Comparison of ENCODE assay signal across 9 cellular contexts in the genomic region with DNA sequence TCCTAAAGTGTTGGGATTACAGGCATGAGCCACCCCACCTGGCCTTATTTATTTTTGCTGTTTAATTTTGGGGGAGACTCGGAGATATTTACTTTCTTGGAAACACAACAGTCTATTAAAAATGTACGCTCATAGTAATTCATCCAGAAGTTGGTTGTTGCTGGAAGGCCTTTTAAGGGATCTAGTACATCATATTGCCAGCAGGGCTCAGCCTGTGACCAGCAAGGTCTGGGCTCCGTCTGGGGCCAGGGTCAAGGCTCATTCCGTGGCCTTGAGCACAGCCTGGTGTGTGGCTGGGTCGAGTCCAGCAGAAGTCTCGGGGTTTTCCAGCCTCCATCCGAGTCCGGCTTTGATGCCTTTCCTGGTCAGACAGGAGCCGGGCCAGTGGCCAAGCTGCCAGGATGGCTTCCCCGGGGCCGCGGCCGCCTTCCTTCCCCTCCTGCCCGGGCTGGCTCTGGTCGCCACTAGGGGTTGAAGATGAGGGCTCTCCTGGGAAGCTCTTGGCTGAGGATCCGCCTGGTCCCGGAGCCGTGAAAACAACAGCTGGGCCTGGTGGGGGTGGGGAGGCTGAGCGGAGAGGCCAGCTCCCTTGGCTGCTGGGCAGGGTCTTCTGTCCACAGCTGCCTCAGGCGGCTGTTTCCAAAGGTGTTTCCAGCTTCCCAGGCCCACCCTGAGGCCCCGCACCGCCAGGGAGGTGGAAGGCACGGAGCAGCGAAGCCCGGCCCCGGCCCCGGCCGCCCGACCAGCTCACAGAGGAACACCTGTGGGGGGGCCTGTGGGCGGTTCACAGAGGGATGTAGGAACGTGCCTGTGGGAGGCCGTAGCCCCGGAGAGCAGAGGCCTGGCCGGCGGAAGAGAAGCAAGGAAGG. TPM values are rescaled to one million over a fixed set of nuclear protein-coding genes. Genes with fewer than 3 reads are reported as not detected.
A peak's percentile ranks its signal among the peaks of the same experiment; 100 is the strongest.
DNase-seq lines count a peak whose midpoint lies in the region; ATAC-seq and TF ChIP-seq lines count a peak whose summit lies in the region.
"Had no signal": no experiment of that assay in that cellular context is flagged by ENCODE, and none has a peak within 500 bp of the region (broad histone marks: within the 10 kb centered on the region; RNA-seq: fewer than 3 reads in every experiment).

No MANE protein-coding gene starts in this region.

- TF ChIP-seq CTCF in fibroblast of lung (conservative IDR thresholded peaks at IDR 0.05 in 1 of 2, IDR thresholded peaks at IDR 0.05 in 1 of 2; ENCODE audit: low read depth in 1 of 2, low read length in 2 of 2) (peak in 1 of 2 donors; percentile 17), nephron progenitor cell (IDR thresholded peaks at IDR 0.05) (no peak)

- H4K20me1 ChIP-seq in fibroblast of lung (ENCODE audit: control insufficient read depth, extremely low read depth, insufficient read depth, low read length): no peaks in the 10 kb centered on the region

- H3K4me2 ChIP-seq in fibroblast of lung (ENCODE audit: extremely low read depth, insufficient read depth, low read length): peak overlapping the region; percentile 51

- H3K4me1 ChIP-seq in fibroblast of lung (ENCODE audit: control insufficient read depth, extremely low read depth, insufficient read depth, low read length): peaks cover 29% of the 10 kb centered on the region

- H3K27ac ChIP-seq in fibroblast of lung (ENCODE audit: insufficient read depth, low read length): peak overlapping the region; percentile 47

- intact Hi-C loops in activated T-helper 2 cell treated with anti-CD3 and anti-CD28 coated beads, Interferon-gamma antibody, Interleukin-2, Interleukin-4, amounts not matched to agents 10 μg/mL and 5 μg/mL and 100 μg/mL, durations not matched to agents 14 hours and 24 hours and 36 hours (cut with micrococcal nuclease): no loop called here

- ATAC-seq in HG02852 (IDR thresholded peaks at IDR 0.05; ENCODE audit: unreplicated experiment): no peak
- no peak for ATAC-seq in GM21360 (IDR thresholded peaks at IDR 0.05; ENCODE audit: unreplicated experiment)

- no peak overlapping the region for H3K4me3 ChIP-seq in fibroblast of lung (replicated peaks in 1 of 4; ENCODE audit: control extremely low read depth in 1 of 4, insufficient read depth in 1 of 4, low read depth in 3 of 4, low read length in 4 of 4)

- no peaks in the 10 kb centered on the region for H3K36me3 ChIP-seq in fibroblast of lung (ENCODE audit: control insufficient read depth, insufficient read depth, low read length)

- H3K4me1 Mint-ChIP-seq in nephron progenitor cell: peaks cover 55% of the 10 kb centered on the region
- peaks cover 2% of the 10 kb centered on the region for H3K4me1 Mint-ChIP-seq in activated T-helper 2 cell treated with anti-CD3 and anti-CD28 coated beads, Interferon-gamma antibody, Interleukin-2, Interleukin-4, amounts not matched to agents 10 μg/mL and 5 μg/mL and 100 μg/mL, durations not matched to agents 14 hours and 24 hours and 36 hours (ENCODE audit: low read depth)

- no peaks in the 10 kb centered on the region for H3K27me3 Mint-ChIP-seq in nephron progenitor cell (ENCODE audit: low read depth, poor library complexity)
- H3K27me3 Mint-ChIP-seq in activated T-helper 2 cell treated with anti-CD3 and anti-CD28 coated beads, Interferon-gamma antibody, Interleukin-2, Interleukin-4, amounts not matched to agents 10 μg/mL and 5 μg/mL and 100 μg/mL, durations not matched to agents 14 hours and 24 hours and 36 hours (ENCODE audit: low read depth): peaks cover 19% of the 10 kb centered on the region

- peak overlapping the region; percentile 52 for H3K4me3 Mint-ChIP-seq in nephron progenitor cell
- no peak overlapping the region for H3K4me3 Mint-ChIP-seq in activated T-helper 2 cell treated with anti-CD3 and anti-CD28 coated beads, Interferon-gamma antibody, Interleukin-2, Interleukin-4, amounts not matched to agents 10 μg/mL and 5 μg/mL and 100 μg/mL, durations not matched to agents 14 hours and 24 hours and 36 hours (ENCODE audit: low read depth)
- H3K4me3 Mint-ChIP-seq: activated B cell treated with CpG ODN at 0.5 μM for 24 hours had no signal

- peak overlapping the region; percentile 55 for H3K27ac Mint-ChIP-seq in nephron progenitor cell
- no peak overlapping the region for H3K27ac Mint-ChIP-seq in activated T-helper 2 cell treated with anti-CD3 and anti-CD28 coated beads, Interferon-gamma antibody, Interleukin-2, Interleukin-4, amounts not matched to agents 10 μg/mL and 5 μg/mL and 100 μg/mL, durations not matched to agents 14 hours and 24 hours and 36 hours
- H3K27ac Mint-ChIP-seq: activated B cell treated with CpG ODN at 0.5 μM for 24 hours had no signal

- H3K27me3 ChIP-seq in fibroblast of lung (ENCODE audit: control insufficient read depth, insufficient read depth, low read length): no peaks in the 10 kb centered on the region

- DNase-seq in AG20443 (ENCODE audit: low spot score) (peak; percentile 64), NCI-H226 (peak; percentile 26), fibroblast of lung (ENCODE audit: low read depth in 2 of 2) (peak; percentile 59 to 75), nephron progenitor cell (peak; percentile 62), cerebellar nuclear complex (lab: John Stamatoyannopoulos, UW) (no peak)
- DNase-seq in activated T-helper 2 cell treated with anti-CD3 and anti-CD28 coated beads, Interferon-gamma antibody, Interleukin-2, Interleukin-4, amounts not matched to agents 10 μg/mL and 5 μg/mL and 100 μg/mL, durations not matched to agents 14 hours and 24 hours and 36 hours (ENCODE audit: low spot score): no peak
- DNase-seq: activated B cell treated with CpG ODN at 0.5 μM for 24 hours had no signal

- H3K79me2 ChIP-seq in fibroblast of lung (ENCODE audit: control insufficient read depth, insufficient read depth, low read length): no peaks in the 10 kb centered on the region

- no peaks in the 10 kb centered on the region for H3K9me3 ChIP-seq in fibroblast of lung (ENCODE audit: control insufficient read depth, insufficient read depth, low read depth, low read length)

- peak overlapping the region; percentile 73 for H2AFZ ChIP-seq in fibroblast of lung (ENCODE audit: low read length)

- H3K36me3 Mint-ChIP-seq in nephron progenitor cell (ENCODE audit: low read depth): no peaks in the 10 kb centered on the region
- no peaks in the 10 kb centered on the region for H3K36me3 Mint-ChIP-seq in activated T-helper 2 cell treated with anti-CD3 and anti-CD28 coated beads, Interferon-gamma antibody, Interleukin-2, Interleukin-4, amounts not matched to agents 10 μg/mL and 5 μg/mL and 100 μg/mL, durations not matched to agents 14 hours and 24 hours and 36 hours (ENCODE audit: low read depth)

- H3K9me3 Mint-ChIP-seq in nephron progenitor cell: peaks cover 5% of the 10 kb centered on the region
- H3K9me3 Mint-ChIP-seq in activated T-helper 2 cell treated with anti-CD3 and anti-CD28 coated beads, Interferon-gamma antibody, Interleukin-2, Interleukin-4, amounts not matched to agents 10 μg/mL and 5 μg/mL and 100 μg/mL, durations not matched to agents 14 hours and 24 hours and 36 hours: no peaks in the 10 kb centered on the region
- H3K9me3 Mint-ChIP-seq: activated B cell treated with CpG ODN at 0.5 μM for 24 hours had no signal

- H3K9ac ChIP-seq in fibroblast of lung (ENCODE audit: insufficient read depth, low read length): peak overlapping the region; percentile 46

RNA-seq across cellular contexts. Expression of a gene that starts 5.1 kb away (rescaled TPM):
- total RNA-seq in fibroblast of lung: 2.6 and 3.1 TPM in 2 replicates
- 1.7 and 2.5 TPM in 2 replicates for polyA plus RNA-seq in fibroblast of lung
- 7.5 and 12.6 TPM in 2 replicates for polyA plus RNA-seq in fibroblast of lung (2012)
- polyA minus RNA-seq in fibroblast of lung (ENCODE audit: low replicate concordance): 1.1 and 3.7 TPM in 2 replicates
- 4.0 and 4.7 TPM in 2 replicates for total RNA-seq in activated T-helper 2 cell treated with anti-CD3 and anti-CD28 coated beads, Interferon-gamma antibody, Interleukin-2, Interleukin-4, amounts not matched to agents 10 μg/mL and 5 μg/mL and 100 μg/mL, durations not matched to agents 14 hours and 24 hours and 36 hours
- total RNA-seq: activated B cell treated with CpG ODN at 0.5 μM for 24 hours had no signal

RNA-seq across cellular contexts. Expression of a gene that starts 9.3 kb away (rescaled TPM):
- 1.3 and 2.0 TPM in 2 replicates for total RNA-seq in fibroblast of lung
- 0.84 and 1.9 TPM in 2 replicates for polyA plus RNA-seq in fibroblast of lung
- 0.86 and 2.9 TPM in 2 replicates for polyA plus RNA-seq in fibroblast of lung (2012)
- polyA minus RNA-seq in fibroblast of lung (ENCODE audit: low replicate concordance): 1.4 TPM in 1 of 2 replicates, not detected in the other
- not detected in 2 replicates for total RNA-seq in activated T-helper 2 cell treated with anti-CD3 and anti-CD28 coated beads, Interferon-gamma antibody, Interleukin-2, Interleukin-4, amounts not matched to agents 10 μg/mL and 5 μg/mL and 100 μg/mL, durations not matched to agents 14 hours and 24 hours and 36 hours

RNA-seq across cellular contexts. Expression of a gene that starts 19.1 kb away (rescaled TPM):
- total RNA-seq in fibroblast of lung: under 0.01 and 0.17 TPM in 2 replicates
- polyA plus RNA-seq in fibroblast of lung: not detected in 2 replicates
- 0.08 TPM in 1 of 2 replicates, not detected in the other for polyA plus RNA-seq in fibroblast of lung (2012)
- not detected in 2 replicates for polyA minus RNA-seq in fibroblast of lung (ENCODE audit: low replicate concordance)
- 0.53 and 0.62 TPM in 2 replicates for total RNA-seq in activated T-helper 2 cell treated with anti-CD3 and anti-CD28 coated beads, Interferon-gamma antibody, Interleukin-2, Interleukin-4, amounts not matched to agents 10 μg/mL and 5 μg/mL and 100 μg/mL, durations not matched to agents 14 hours and 24 hours and 36 hours

RNA-seq across cellular contexts. Expression of a gene that starts 23.3 kb away (rescaled TPM):
- 80.1 and 81.7 TPM in 2 replicates for total RNA-seq in fibroblast of lung
- polyA plus RNA-seq in fibroblast of lung: 150 and 188 TPM in 2 replicates
- polyA plus RNA-seq in fibroblast of lung (2012): 155 and 217 TPM in 2 replicates
- 27.3 and 44.5 TPM in 2 replicates for polyA minus RNA-seq in fibroblast of lung (ENCODE audit: low replicate concordance)
- 143 and 154 TPM in 2 replicates for total RNA-seq in activated T-helper 2 cell treated with anti-CD3 and anti-CD28 coated beads, Interferon-gamma antibody, Interleukin-2, Interleukin-4, amounts not matched to agents 10 μg/mL and 5 μg/mL and 100 μg/mL, durations not matched to agents 14 hours and 24 hours and 36 hours

RNA-seq across cellular contexts. Expression of a gene that starts 31.2 kb away (rescaled TPM):
- total RNA-seq in fibroblast of lung: 87.1 and 102 TPM in 2 replicates
- polyA plus RNA-seq in fibroblast of lung: 70.5 and 116 TPM in 2 replicates
- polyA plus RNA-seq in fibroblast of lung (2012): 51.7 and 70.2 TPM in 2 replicates
- polyA minus RNA-seq in fibroblast of lung (ENCODE audit: low replicate concordance): 23.3 and 75.5 TPM in 2 replicates
- total RNA-seq in activated T-helper 2 cell treated with anti-CD3 and anti-CD28 coated beads, Interferon-gamma antibody, Interleukin-2, Interleukin-4, amounts not matched to agents 10 μg/mL and 5 μg/mL and 100 μg/mL, durations not matched to agents 14 hours and 24 hours and 36 hours: 123 and 124 TPM in 2 replicates

Comparison
In these comparisons a context has a peak if more than half of its experiments do, and no peak if none do; other contexts are left out.
1. DNase-seq: peak in AG20443 (single experiment), NCI-H226 (single experiment), fibroblast of lung (2 of 2) and nephron progenitor cell (single experiment); none in activated T-helper 2 cell treated with anti-CD3 and anti-CD28 coated beads, Interferon-gamma antibody, Interleukin-2, Interleukin-4, amounts not matched to agents 10 μg/mL and 5 μg/mL and 100 μg/mL, durations not matched to agents 14 hours and 24 hours and 36 hours (single experiment) and cerebellar nuclear complex (0 of 2).